29 cellular contexts compared by ENCODE assay signal in genomic region chr20:23613676-23614075, GRCh38. TPM values are rescaled to one million over a fixed set of nuclear protein-coding genes. Genes with fewer than 3 reads are reported as not detected.
DNase-seq lines count a peak whose midpoint lies in the region; ATAC-seq and TF ChIP-seq lines count a peak whose summit lies in the region.
"Had no signal": no experiment of that assay in that cellular context is flagged by ENCODE, and none has a peak within 500 bp of the region (broad histone marks: within the 10 kb centered on the region; RNA-seq: fewer than 3 reads in every experiment).

No MANE protein-coding gene starts in this region.

- H3K27ac ChIP-seq in body of pancreas (no peak overlapping the region), heart right ventricle (no peak overlapping the region), tibial nerve (peak overlapping the region; percentile 31 to 84 (median 59))
- H3K27ac ChIP-seq: PC-9 had no signal

- ATAC-seq in body of pancreas (peak; percentile 30), heart right ventricle (peak in 6 of 8 donors; percentile 39 to 69 (median 49)), omental fat pad (ENCODE audit: low FRiP score) (peak; percentile 23), HG03565 (IDR thresholded peaks at IDR 0.05; ENCODE audit: unreplicated experiment) (no peak)
- ATAC-seq: HCT116; stimulated activated naive CD8-positive, alpha-beta T cell treated with anti-CD3 and anti-CD28 coated beads, Interleukin-15, Interleukin-2, amounts not matched to agents 100 U/mL and 50 U/mL, for 24 hours had no signal

- H3K4me1 ChIP-seq in body of pancreas: no peaks in the 10 kb centered on the region
- H3K4me1 ChIP-seq in heart right ventricle: peaks cover 0 to 16% (median 8%) of the 10 kb centered on the region in 9 donors
- H3K4me1 ChIP-seq in tibial nerve: peaks cover 0 to 33% (median 19%) of the 10 kb centered on the region in 4 donors

- no peak overlapping the region for H3K4me3 ChIP-seq in body of pancreas
- H3K4me3 ChIP-seq in heart right ventricle: no peak overlapping the region
- H3K4me3 ChIP-seq in tibial nerve: no peak overlapping the region
- H3K4me3 ChIP-seq: PC-9 had no signal

- TF ChIP-seq CTCF in body of pancreas (IDR thresholded peaks at IDR 0.05): no peak
- no peak for TF ChIP-seq CTCF in heart right ventricle (IDR thresholded peaks at IDR 0.05)
- no peak for TF ChIP-seq CTCF in omental fat pad (IDR thresholded peaks at IDR 0.05)
- no peak for TF ChIP-seq CTCF in tibial nerve (IDR thresholded peaks at IDR 0.05)

- DNase-seq in body of pancreas: no peak
- no peak for DNase-seq in heart right ventricle
- DNase-seq in omental fat pad (ENCODE audit: low spot score): no peak
- peak; percentile 31 to 41 for DNase-seq in tibial nerve (ENCODE audit: low spot score in 2 of 2)
- DNase-seq in activated T-cell treated with anti-CD3 and anti-CD28 coated beads, Interleukin-2, amount 50 U/mL, for 1 hour: no peak
- no peak for DNase-seq in C1 segment of cervical spinal cord (lab: John Stamatoyannopoulos, UW)
- DNase-seq in NCI-H774 (lab: John Stamatoyannopoulos, UW): no peak
- DNase-seq: activated CD4-positive, alpha-beta memory T cell treated with anti-CD3 and anti-CD28 coated beads, Interleukin-2, amount 10 ng/mL, durations not matched to agents 7 days and 5 days; activated naive CD4-positive, alpha-beta T cell treated with anti-CD3 and anti-CD28 coated beads, Interleukin-2, amount 10 ng/mL, durations not matched to agents 7 days and 5 days; activated T-cell treated with anti-CD3 and anti-CD28 coated beads, Interleukin-2, amount 50 U/mL, for 24 hours; CD4-positive, CD25-positive, alpha-beta regulatory T cell; cortex of kidney; DMS79 treated with DMSO at 0.1 percent for 48 hours; NCI-H146; NCI-H82; PC-9; stimulated activated CD4-positive, alpha-beta T cell treated with anti-CD3 and anti-CD28 coated beads, Interleukin-2, amount 100 ng/mL, for 24 hours; stimulated activated naive CD8-positive, alpha-beta T cell treated with anti-CD3 and anti-CD28 coated beads, Interleukin-15, Interleukin-2, amounts not matched to agents 100 U/mL and 50 U/mL, for 24 hours; T-helper 2 cell had no signal

- H3K36me3 ChIP-seq in body of pancreas (replicated peaks in 1 of 2; ENCODE audit: insufficient read depth in 1 of 2, low read depth in 2 of 2): no peaks in the 10 kb centered on the region
- no peaks in the 10 kb centered on the region for H3K36me3 ChIP-seq in heart right ventricle
- H3K36me3 ChIP-seq in tibial nerve: no peaks in the 10 kb centered on the region

- no peaks in the 10 kb centered on the region for H3K9me3 ChIP-seq in body of pancreas
- no peaks in the 10 kb centered on the region for H3K9me3 ChIP-seq in heart right ventricle
- H3K9me3 ChIP-seq in tibial nerve: no peaks in the 10 kb centered on the region

- TF ChIP-seq EP300 in tibial nerve (IDR thresholded peaks at IDR 0.05): peak in 1 of 2 donors; percentile 56

- H3K27me3 ChIP-seq in body of pancreas (no peaks in the 10 kb centered on the region), heart right ventricle (no peaks in the 10 kb centered on the region), tibial nerve (no peaks in the 10 kb centered on the region)

- intact Hi-C loops in body of pancreas (cut with DNase I): no loop called here
- intact Hi-C loops in heart right ventricle (cut with DNase I): no loop called here

- TF ChIP-seq POLR2A in body of pancreas (IDR thresholded peaks at IDR 0.05): no peak
- no peak for TF ChIP-seq POLR2A in tibial nerve (IDR thresholded peaks at IDR 0.05)

RNA-seq across cellular contexts. Expression of gene CST9, which starts 8.0 kb away (rescaled TPM):
- 1 to 10 TPM in 1 of 2 donors, not detected in 1; 3.6 TPM for total RNA-seq in body of pancreas
- not detected for total RNA-seq in heart right ventricle
- not detected for polyA plus RNA-seq in heart right ventricle
- total RNA-seq in omental fat pad: under 1 TPM in 1 of 4 donors, not detected in 3; 0.28 TPM
- under 1 TPM in 1 of 4 donors, not detected in 3; 0.44 TPM for total RNA-seq in tibial nerve
- total RNA-seq: activated CD4-positive, alpha-beta memory T cell treated with anti-CD3 and anti-CD28 coated beads, Interleukin-2, amount 10 ng/mL, durations not matched to agents 7 days and 5 days; CD4-positive, CD25-positive, alpha-beta regulatory T cell; frontal cortex; liver; MCF 10A; osteoblast; PC-9; SK-MEL-5; skeletal muscle tissue had no signal
- polyA plus RNA-seq: AG04450; CD4-positive, CD25-positive, alpha-beta regulatory T cell; IgD-negative memory B cell; liver had no signal

RNA-seq across cellular contexts. Expression of gene CST3, which starts 24.1 kb away (rescaled TPM):
- total RNA-seq in body of pancreas (100 to 1,000 TPM; 491 to 654 TPM), heart right ventricle (1,000 to 10,000 TPM in 1 of 10 donors, 100 to 1,000 TPM in 9; 395 to 1,066 (median 576) TPM), omental fat pad (1,000 to 10,000 TPM; 1,117 to 1,890 (median 1,478) TPM), tibial nerve (1,000 to 10,000 TPM in 3 of 4 donors, 100 to 1,000 TPM in 1; 870 to 2,325 (median 1,540) TPM)
- polyA plus RNA-seq in heart right ventricle: 100 to 1,000 TPM; 633 to 805 TPM

RNA-seq across cellular contexts. Expression of gene CST9L, which starts 45.4 kb away (rescaled TPM):
- not detected for total RNA-seq in body of pancreas
- not detected for total RNA-seq in heart right ventricle
- polyA plus RNA-seq in heart right ventricle: not detected
- total RNA-seq in omental fat pad: not detected
- total RNA-seq in tibial nerve: not detected
- total RNA-seq: activated CD4-positive, alpha-beta memory T cell treated with anti-CD3 and anti-CD28 coated beads, Interleukin-2, amount 10 ng/mL, durations not matched to agents 7 days and 5 days; CD4-positive, CD25-positive, alpha-beta regulatory T cell; frontal cortex; liver; MCF 10A; osteoblast; PC-9; SK-MEL-5; skeletal muscle tissue had no signal
- polyA plus RNA-seq: AG04450; CD4-positive, CD25-positive, alpha-beta regulatory T cell; IgD-negative memory B cell; liver had no signal

Comparison
In these comparisons a context has a peak if more than half of its experiments do, and no peak if none do; other contexts are left out.
1. DNase-seq: peak in tibial nerve (2 of 2); none in body of pancreas (0 of 4), heart right ventricle (0 of 2), omental fat pad (single experiment), activated T-cell treated with anti-CD3 and anti-CD28 coated beads, Interleukin-2, amount 50 U/mL, for 1 hour (single experiment), C1 segment of cervical spinal cord (0 of 14) and NCI-H774 (single experiment).
2. H3K27ac ChIP-seq: peak in tibial nerve (4 of 4); none in body of pancreas (0 of 4) and heart right ventricle (0 of 10).